ENCODE assay signal across 8 cellular contexts in genomic region chr15:64093627-64094417, GRCh38. TPM values are rescaled to one million over a fixed set of nuclear protein-coding genes. Genes with fewer than 3 reads are reported as not detected.
DNase-seq lines count a peak whose midpoint lies in the region; ATAC-seq, FAIRE-seq and TF ChIP-seq lines count a peak whose summit lies in the region.

A gene with protein sequence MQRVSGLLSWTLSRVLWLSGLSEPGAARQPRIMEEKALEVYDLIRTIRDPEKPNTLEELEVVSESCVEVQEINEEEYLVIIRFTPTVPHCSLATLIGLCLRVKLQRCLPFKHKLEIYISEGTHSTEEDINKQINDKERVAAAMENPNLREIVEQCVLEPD (minus strand): TSS chr15:64093838. CDS start chr15:64093768, 70 bp downstream.

- H3K9me3 ChIP-seq in HepG2 (ENCODE audit: low read length): no peaks in the 10 kb centered on the region

- TF ChIP-seq EP300 in HepG2 (IDR thresholded peaks at IDR 0.05; ENCODE audit: low read depth in 2 of 2, low read length in 2 of 2) (peak in 1 of 2 experiments; percentile 31; a peak in 1 of 4 replicates), HepG2 (CRISPR knock-in tag; IDR thresholded peaks at IDR 0.05; ENCODE audit: borderline replicate concordance) (no peak)

- intact Hi-C loops in CD14-positive monocyte (cut with micrococcal nuclease) (loop anchor here (2.0 to 5.0 kb wide), 2 partner anchors 68 to 69 kb away; partner anchors contain the start of gene PPIB (in 2 of the 2)), HepG2 (cut with micrococcal nuclease; ENCODE audit: unreplicated experiment) (loop anchor here (2.0 kb wide), 2 partner anchors 21 to 341 kb away; no protein-coding TSS in a partner anchor)

- CTCF ChIA-PET in HepG2 (lab: Yijun Ruan, JAX; ENCODE audit: low intra/inter-chr PET ratio, low total read pairs): no interaction called here

- H3K4me1 ChIP-seq in HepG2 (ENCODE audit: insufficient read depth, low read length): peaks cover 46% of the 10 kb centered on the region

- peak within 1 kb of the TSS; percentile 83 for H3K27ac ChIP-seq in HepG2 (ENCODE audit: extremely low read length, insufficient read depth, low read length)

- FAIRE-seq in HepG2 (lab: Jason Lieb, UNC): peak; percentile 97

- no TSS peak for BruUV-seq in HepG2 (replicated peaks; lab: Mats Ljungman, UMichigan)

- peak in 1 of 2 experiments; percentile 76; a peak in 2 of 4 replicates for TF ChIP-seq POLR2A in HepG2 (IDR thresholded peaks at IDR 0.05; ENCODE audit: insufficient read depth in 1 of 2, low read depth in 2 of 2, low read length in 2 of 2)

- in situ Hi-C loops in HepG2 (cut with HindIII; ENCODE audit: extremely low pct_ligation_motif_present, low pct_unique_long_range_greater_than_20kb): no loop called here

- H3K9me3 Mint-ChIP-seq in CD14-positive monocyte: no peaks in the 10 kb centered on the region

- peak within 1 kb of the TSS; percentile 97 to 99 for H3K4me3 Mint-ChIP-seq in CD14-positive monocyte

- TF ChIP-seq CTCF in CD14-positive monocyte (IDR thresholded peaks at IDR 0.05) (no peak), HepG2 (CRISPR knock-in tag; IDR thresholded peaks at IDR 0.05) (0 out of 2 replicates have a peak, but pooled peaks have one; percentile 4)

- peak within 1 kb of the TSS; percentile 75 for H3K9ac ChIP-seq in HepG2 (ENCODE audit: insufficient read depth, low read depth, low read length)

- peak within 1 kb of the TSS; percentile 97 to 100 (median 99) for H3K27ac Mint-ChIP-seq in CD14-positive monocyte

- peaks cover 6 to 7% of the 10 kb centered on the region in 2 donors for H3K36me3 Mint-ChIP-seq in CD14-positive monocyte

- H3K4me2 ChIP-seq in HepG2 (ENCODE audit: low read depth, low read length): peak within 1 kb of the TSS; percentile 87

- POLR2A ChIA-PET in HepG2 (lab: Yijun Ruan, JAX): interaction anchor here (0.7 to 2.9 kb wide), 18 partner anchors 11 to 590 kb away, joined by 3 to 88 read pairs (median 5); partner anchors contain the start of genes PPIB and USP3

- H2AFZ ChIP-seq in HepG2 (ENCODE audit: low read length): peak within 1 kb of the TSS; percentile 98

- TF ChIP-seq RAD21 in HepG2 (CRISPR knock-in tag; IDR thresholded peaks at IDR 0.05): no peak

- peaks cover 71% of the 10 kb centered on the region for H3K4me1 Mint-ChIP-seq in CD14-positive monocyte

- H4K20me1 ChIP-seq in HepG2 (ENCODE audit: insufficient read depth, low read length): peaks cover 5% of the 10 kb centered on the region

- WGBS in HepG2 (ENCODE audit: low lambda C conversion rate): 0% methylated on average over 40 of the region's 41 CpGs

- peak; percentile 66 for ATAC-seq in GM19395 (IDR thresholded peaks at IDR 0.05; ENCODE audit: unreplicated experiment)
- peak; percentile 58 for ATAC-seq in HG03565 (IDR thresholded peaks at IDR 0.05; ENCODE audit: unreplicated experiment)
- ATAC-seq in HepG2: peak; percentile 84

- no peaks in the 10 kb centered on the region; a peak in 1 of 5 replicates for H3K27me3 ChIP-seq in HepG2 (ENCODE audit: control insufficient read depth in 1 of 2, insufficient read depth in 2 of 2, low read length in 2 of 2)

- peak; percentile 98 for DNase-seq in CD14-positive monocyte (ENCODE audit: low spot score)
- DNase-seq in NCI-H774 (lab: John Stamatoyannopoulos, UW): peak; percentile 97
- DNase-seq in activated CD4-positive, alpha-beta T cell treated with anti-CD3 and anti-CD28 coated beads, Interleukin-2, amount 50 U/mL, for 4 hours: peak; percentile 90
- DNase-seq in dermis microvascular lymphatic vessel endothelial cell (ENCODE audit: low read depth in 2 of 2): peak; percentile 94 to 99
- peak; percentile 98 for DNase-seq in HepG2 (ENCODE audit: low spot score)
- DNase-seq in stimulated activated CD4-positive, alpha-beta T cell treated with anti-CD3 and anti-CD28 coated beads, Interleukin-4, amount 100 ng/mL, for 1 hour: peak; percentile 86

- H3K27me3 Mint-ChIP-seq in CD14-positive monocyte (ENCODE audit: low read depth in 3 of 3): no peaks in the 10 kb centered on the region

- peak within 1 kb of the TSS; percentile 73 to 83 (median 81) for H3K4me3 ChIP-seq in HepG2 (replicated peaks in 1 of 3; ENCODE audit: insufficient read depth in 1 of 3, low read depth in 2 of 3, low read length in 3 of 3)

- peaks cover 51% of the 10 kb centered on the region for H3K79me2 ChIP-seq in HepG2 (ENCODE audit: insufficient read depth, low read length)

- H3K36me3 ChIP-seq in HepG2 (replicated peaks in 1 of 2; ENCODE audit: control insufficient read depth in 1 of 2, insufficient read depth in 2 of 2, low read length in 2 of 2): 0 out of 5 replicates have a peak, but pooled peaks cover 0 to 5% of the 10 kb centered on the region in 2 experiments

TF ChIP-seq in HepG2, 621 proteins besides CTCF, POLR2A, EP300 and RAD21 (continues in another document):
- TF ChIP-seq, protein P1, sequence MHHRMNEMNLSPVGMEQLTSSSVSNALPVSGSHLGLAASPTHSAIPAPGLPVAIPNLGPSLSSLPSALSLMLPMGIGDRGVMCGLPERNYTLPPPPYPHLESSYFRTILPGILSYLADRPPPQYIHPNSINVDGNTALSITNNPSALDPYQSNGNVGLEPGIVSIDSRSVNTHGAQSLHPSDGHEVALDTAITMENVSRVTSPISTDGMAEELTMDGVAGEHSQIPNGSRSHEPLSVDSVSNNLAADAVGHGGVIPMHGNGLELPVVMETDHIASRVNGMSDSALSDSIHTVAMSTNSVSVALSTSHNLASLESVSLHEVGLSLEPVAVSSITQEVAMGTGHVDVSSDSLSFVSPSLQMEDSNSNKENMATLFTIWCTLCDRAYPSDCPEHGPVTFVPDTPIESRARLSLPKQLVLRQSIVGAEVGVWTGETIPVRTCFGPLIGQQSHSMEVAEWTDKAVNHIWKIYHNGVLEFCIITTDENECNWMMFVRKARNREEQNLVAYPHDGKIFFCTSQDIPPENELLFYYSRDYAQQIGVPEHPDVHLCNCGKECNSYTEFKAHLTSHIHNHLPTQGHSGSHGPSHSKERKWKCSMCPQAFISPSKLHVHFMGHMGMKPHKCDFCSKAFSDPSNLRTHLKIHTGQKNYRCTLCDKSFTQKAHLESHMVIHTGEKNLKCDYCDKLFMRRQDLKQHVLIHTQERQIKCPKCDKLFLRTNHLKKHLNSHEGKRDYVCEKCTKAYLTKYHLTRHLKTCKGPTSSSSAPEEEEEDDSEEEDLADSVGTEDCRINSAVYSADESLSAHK (CRISPR knock-in tag; IDR thresholded peaks at IDR 0.05; ENCODE audit: borderline replicate concordance): no peak
- TF ChIP-seq ZNF883 (CRISPR knock-in tag; IDR thresholded peaks at IDR 0.05; ENCODE audit: not compliant biosample characterization) (peak; percentile 62), DR1 (CRISPR knock-in tag; IDR thresholded peaks at IDR 0.05) (peak; percentile 37; the same call in 1 of the 2 replicates), IKZF4 (CRISPR knock-in tag; IDR thresholded peaks at IDR 0.05; ENCODE audit: borderline replicate concordance, low read depth, not compliant biosample characterization) (no peak), SP4 (CRISPR knock-in tag; IDR thresholded peaks at IDR 0.05) (peak; percentile 45; the same call in 1 of the 2 replicates), SAFB2 (CRISPR knock-in tag; IDR thresholded peaks at IDR 0.05; ENCODE audit: borderline replicate concordance, low read depth) (no peak), MBD4 (IDR thresholded peaks at IDR 0.05; ENCODE audit: borderline replicate concordance, low read length) (no peak), SOX6 (IDR thresholded peaks at IDR 0.05) (no peak), SOX6 (CRISPR knock-in tag; IDR thresholded peaks at IDR 0.05) (peak; percentile 44), SRSF1 (optimal IDR thresholded peaks at IDR 0.05; ENCODE audit: low read depth, low read length) (no peak), ZMYM2 (CRISPR knock-in tag; IDR thresholded peaks at IDR 0.05) (no peak), KLF11 (CRISPR knock-in tag; IDR thresholded peaks at IDR 0.05) (no peak), TGIF2 (CRISPR knock-in tag; IDR thresholded peaks at IDR 0.05) (no peak), HHEX (CRISPR knock-in tag; IDR thresholded peaks at IDR 0.05) (no peak)
- TF ChIP-seq, protein P2, sequence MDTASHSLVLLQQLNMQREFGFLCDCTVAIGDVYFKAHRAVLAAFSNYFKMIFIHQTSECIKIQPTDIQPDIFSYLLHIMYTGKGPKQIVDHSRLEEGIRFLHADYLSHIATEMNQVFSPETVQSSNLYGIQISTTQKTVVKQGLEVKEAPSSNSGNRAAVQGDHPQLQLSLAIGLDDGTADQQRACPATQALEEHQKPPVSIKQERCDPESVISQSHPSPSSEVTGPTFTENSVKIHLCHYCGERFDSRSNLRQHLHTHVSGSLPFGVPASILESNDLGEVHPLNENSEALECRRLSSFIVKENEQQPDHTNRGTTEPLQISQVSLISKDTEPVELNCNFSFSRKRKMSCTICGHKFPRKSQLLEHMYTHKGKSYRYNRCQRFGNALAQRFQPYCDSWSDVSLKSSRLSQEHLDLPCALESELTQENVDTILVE (CRISPR knock-in tag; IDR thresholded peaks at IDR 0.05): peak; percentile 51; the same call in 1 of the 2 replicates

RNA-seq across cellular contexts. Expression of the gene that starts here (rescaled TPM):
- polyA plus RNA-seq in CD14-positive monocyte (100 to 1,000 TPM; 261 to 265 TPM), HepG2 (2011; rRNA removed) (60.7 and 83.0 TPM in 2 replicates)
- total RNA-seq in dermis microvascular lymphatic vessel endothelial cell (29.2 and 44.4 TPM in 2 replicates), HepG2 (2016; rRNA removed; fragmentation: Illumina TruSeq; extraction: Trizol) (100 and 114 TPM in 2 replicates)
- total RNA-seq in HepG2 (2016; cell fraction: cytosol; rRNA removed; fragmentation: Illumina TruSeq; extraction: Trizol; ENCODE audit: low read depth): 117 and 120 TPM in 2 replicates
- total RNA-seq in HepG2 (2016; cell fraction: insoluble cytoplasmic fraction; rRNA removed; fragmentation: Illumina TruSeq; extraction: Trizol): 104 and 128 TPM in 2 replicates
- total RNA-seq in HepG2 (2016; cell fraction: membrane; rRNA removed; fragmentation: Illumina TruSeq; extraction: Trizol): 188 and 189 TPM in 2 replicates
- 45.9 and 47.2 TPM in 2 replicates for total RNA-seq in HepG2 (2016; cell fraction: nucleus; rRNA removed; fragmentation: Illumina TruSeq; extraction: Trizol)
- polyA plus RNA-seq in HepG2 (2011; cell fraction: cytosol; rRNA removed): 47.8 and 57.9 TPM in 2 replicates
- 10.1 and 17.2 TPM in 2 replicates for polyA plus RNA-seq in HepG2 (2011; cell fraction: nucleus; rRNA removed)
- polyA plus RNA-seq in HepG2 (2012): 66.7 and 86.2 TPM in 2 replicates
- 136 and 156 TPM in 2 replicates for polyA plus RNA-seq in HepG2 (2016; cell fraction: cytosol; fragmentation: Illumina TruSeq; extraction: Trizol; ENCODE audit: low read depth)
- polyA plus RNA-seq in HepG2 (2016; cell fraction: insoluble cytoplasmic fraction; fragmentation: Illumina TruSeq; extraction: Trizol; ENCODE audit: low read depth): 144 and 157 TPM in 2 replicates
- 185 and 196 TPM in 2 replicates for polyA plus RNA-seq in HepG2 (2016; cell fraction: membrane; fragmentation: Illumina TruSeq; extraction: Trizol; ENCODE audit: low read depth)
- 78.4 and 88.1 TPM in 2 replicates for polyA plus RNA-seq in HepG2 (2016; cell fraction: nucleus; fragmentation: Illumina TruSeq; extraction: Trizol; ENCODE audit: insufficient read depth, low read depth)
- 5.8 and 12.6 TPM in 2 replicates for polyA minus RNA-seq in HepG2 (2011; rRNA and poly(A)+ RNA removed; ENCODE audit: low replicate concordance)
- polyA minus RNA-seq in HepG2 (2011; cell fraction: cytosol; rRNA and poly(A)+ RNA removed): 13.1 and 13.5 TPM in 2 replicates
- polyA minus RNA-seq in HepG2 (2011; cell fraction: nucleus; rRNA and poly(A)+ RNA removed): 11.3 and 13.7 TPM in 2 replicates

Comparison
In these comparisons a context has a peak if more than half of its experiments do, and no peak if none do; other contexts are left out.
1. Peak in every context shown above with its lines: DNase-seq, ATAC-seq, H3K4me3 ChIP-seq and H3K27ac ChIP-seq.